Comparison of ENCODE assay signal across 26 cellular contexts in the genomic region with DNA sequence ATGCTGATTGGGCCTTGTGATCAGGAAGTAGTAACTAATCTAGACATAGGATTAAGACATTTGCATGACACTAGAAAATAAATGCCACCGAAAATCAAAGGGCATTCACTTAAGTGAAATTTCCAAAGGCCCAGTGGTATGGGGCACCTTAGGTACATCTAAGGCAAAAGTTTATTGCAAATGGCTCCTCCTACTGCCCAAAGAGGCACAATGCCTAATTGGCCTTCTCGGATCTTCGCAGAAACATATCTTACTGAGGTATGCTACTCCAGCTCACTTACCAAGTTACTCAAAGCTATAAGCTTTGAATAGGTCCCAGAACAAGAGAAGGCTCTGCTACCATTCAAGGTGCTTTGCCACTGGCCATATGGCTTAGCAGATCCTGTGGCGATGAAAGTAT.
DNase-seq lines count a peak whose midpoint lies in the region; ATAC-seq, FAIRE-seq and TF ChIP-seq lines count a peak whose summit lies in the region.
"Had no signal": no experiment of that assay in that cellular context is flagged by ENCODE, and none has a peak within 500 bp of the region (broad histone marks: within the 10 kb centered on the region; RNA-seq: fewer than 3 reads in every experiment).

No MANE protein-coding gene starts in this region.

- ATAC-seq in DND-41 (ENCODE audit: insufficient read depth, low read depth), result no peak
- ATAC-seq in HG02973 (IDR thresholded peaks at IDR 0.05; ENCODE audit: unreplicated experiment), result no peak
- ATAC-seq: activated CD8-positive, alpha-beta memory T cell treated with anti-CD3 and anti-CD28 coated beads, Interleukin-2, amount 10 ng/mL, durations not matched to agents 7 days and 5 days; left colon; Right ventricle myocardium inferior; sciatic nerve; stimulated activated memory B cell treated with anti-CD40 and anti-IgM and Interleukin-4, amounts not matched to agents 10 μg/mL and 1 μg/mL and 100 μg/mL, for 72 hours had no signal

- H3K4me3 ChIP-seq in DND-41 (ENCODE audit: low read depth in 1 of 2, low read length in 2 of 2), result no peak overlapping the region
- no peak overlapping the region for H3K4me3 ChIP-seq in KMS-11 (IDR thresholded peaks at IDR 0.05; ENCODE audit: insufficient read depth, low read depth, low read length)
- no peak overlapping the region for H3K4me3 ChIP-seq in WERI-Rb-1 (ENCODE audit: low read depth, low read length)
- H3K4me3 ChIP-seq in keratinocyte (ENCODE audit: control insufficient read depth in 2 of 3, extremely low read depth in 1 of 3, insufficient read depth in 2 of 3, low read depth in 1 of 3, low read length in 3 of 3), result no peak overlapping the region
- H3K4me3 ChIP-seq: BLaER1 had no signal

- H3K27me3 ChIP-seq in DND-41 (ENCODE audit: insufficient read depth, low read length, poor library complexity) (peaks cover 10% of the 10 kb centered on the region), KMS-11 (ENCODE audit: insufficient read depth, low read depth) (no peaks in the 10 kb centered on the region), WERI-Rb-1 (ENCODE audit: insufficient read depth, low read depth, severe bottlenecking) (peaks cover 3% of the 10 kb centered on the region), keratinocyte (ENCODE audit: control insufficient read depth, extremely low read depth, insufficient read depth, low read length) (peaks cover 17% of the 10 kb centered on the region)
- H3K27me3 ChIP-seq: BLaER1 had no signal

- H3K9ac ChIP-seq in DND-41 (ENCODE audit: low read depth, low read length) (no peak overlapping the region), KMS-11 (no peak overlapping the region), keratinocyte (ENCODE audit: control insufficient read depth, extremely low read depth, insufficient read depth, low read length) (no peak overlapping the region)
- H3K9ac ChIP-seq: BLaER1 had no signal

- TF ChIP-seq CTCF in DND-41 (IDR thresholded peaks at IDR 0.05; ENCODE audit: borderline replicate concordance, extremely low read depth, low read length, poor library complexity, severe bottlenecking) (peak; percentile 12), KMS-11 (conservative IDR thresholded peaks at IDR 0.05; ENCODE audit: low read depth, low read length) (0 out of 2 replicates have a peak, but pooled peaks have one; percentile 17), WERI-Rb-1 (IDR thresholded peaks at IDR 0.05; ENCODE audit: low read depth, low read length) (peak; percentile 32), keratinocyte (optimal IDR thresholded peaks at IDR 0.05 in 1 of 3, IDR thresholded peaks at IDR 0.05 in 1 of 3, conservative IDR thresholded peaks at IDR 0.05 in 1 of 3; ENCODE audit: extremely low read depth in 1 of 3, insufficient read depth in 2 of 3, low read length in 3 of 3) (peak in 2 of 3 experiments; percentile 14 to 21)

- no peaks in the 10 kb centered on the region for H3K79me2 ChIP-seq in DND-41 (ENCODE audit: insufficient read depth, low read length)
- no peaks in the 10 kb centered on the region for H3K79me2 ChIP-seq in KMS-11 (ENCODE audit: insufficient read depth, low read depth)
- no peaks in the 10 kb centered on the region for H3K79me2 ChIP-seq in keratinocyte (ENCODE audit: control insufficient read depth, insufficient read depth, low read length)

- H3K36me3 ChIP-seq in DND-41 (ENCODE audit: insufficient read depth, low read length), result no peaks in the 10 kb centered on the region
- no peaks in the 10 kb centered on the region for H3K36me3 ChIP-seq in KMS-11 (ENCODE audit: insufficient read depth)
- no peaks in the 10 kb centered on the region for H3K36me3 ChIP-seq in WERI-Rb-1
- no peaks in the 10 kb centered on the region for H3K36me3 ChIP-seq in keratinocyte (ENCODE audit: control insufficient read depth in 2 of 2, extremely low read depth in 1 of 2, insufficient read depth in 2 of 2, low read length in 2 of 2)
- H3K36me3 ChIP-seq: BLaER1 had no signal

- dilution Hi-C loops in keratinocyte (cut with MboI; ENCODE audit: extremely low pct_ligation_motif_present, low sequenced_read_pairs), result no loop called here

- H4K20me1 ChIP-seq in DND-41 (ENCODE audit: insufficient read depth, low read length) (no peaks in the 10 kb centered on the region), KMS-11 (ENCODE audit: insufficient read depth) (no peaks in the 10 kb centered on the region), keratinocyte (ENCODE audit: control insufficient read depth, extremely low read depth, insufficient read depth, low read length) (no peaks in the 10 kb centered on the region)
- H4K20me1 ChIP-seq: BLaER1 had no signal

- H3K4me2 ChIP-seq in DND-41 (ENCODE audit: insufficient read depth, low read length), result no peak overlapping the region
- no peak overlapping the region for H3K4me2 ChIP-seq in KMS-11
- H3K4me2 ChIP-seq in keratinocyte (ENCODE audit: control insufficient read depth, extremely low read depth, insufficient read depth, low read depth, low read length), result no peak overlapping the region
- H3K4me2 ChIP-seq: BLaER1 had no signal

- H2AFZ ChIP-seq in DND-41 (ENCODE audit: low read depth, low read length) (no peak overlapping the region), KMS-11 (ENCODE audit: low read depth) (no peak overlapping the region), keratinocyte (ENCODE audit: control insufficient read depth, low read length) (no peak overlapping the region)

- intact Hi-C loops in posterior vena cava (cut with DNase I), result no loop called here

- DNase-seq in DND-41 (no peak), WERI-Rb-1 (no peak), keratinocyte (ENCODE audit: low read depth, low spot score) (no peak), posterior vena cava (ENCODE audit: low spot score) (no peak), DMS153 treated with DMSO at 0.1 percent for 48 hours (lab: John Stamatoyannopoulos, UW; ENCODE audit: unreplicated experiment) (no peak), NCI-H2227 (lab: John Stamatoyannopoulos, UW; ENCODE audit: unreplicated experiment) (no peak)
- DNase-seq: activated CD8-positive, alpha-beta memory T cell treated with anti-CD3 and anti-CD28 coated beads, Interleukin-2, amount 10 ng/mL, durations not matched to agents 7 days and 5 days; activated T-cell treated with anti-CD3 and anti-CD28 coated beads, Interleukin-2, amount 50 U/mL, for 48 hours; DMS53; GDM1; head of caudate nucleus; Karpas-422; left colon; NCI-H1092; NCI-H187; NCI-H226; OCI-M1; stimulated activated CD4-positive, alpha-beta T cell treated with anti-CD3 and anti-CD28 coated beads, Interleukin-4, amount 100 ng/mL, for 4 hours; substantia nigra had no signal

- H3K4me1 ChIP-seq in DND-41 (ENCODE audit: insufficient read depth, low read length) (peaks cover 4% of the 10 kb centered on the region; the same call in 1 of the 2 replicates), KMS-11 (ENCODE audit: low read depth, poor library complexity, severe bottlenecking) (peaks cover 5% of the 10 kb centered on the region), keratinocyte (ENCODE audit: control insufficient read depth, extremely low read depth, insufficient read depth, low read length) (no peaks in the 10 kb centered on the region)

- FAIRE-seq in keratinocyte (lab: Jason Lieb, UNC), result no peak

- no peaks in the 10 kb centered on the region for H3K9me1 ChIP-seq in keratinocyte (ENCODE audit: control insufficient read depth, extremely low read depth, insufficient read depth, low read length)

- H3K27ac ChIP-seq in DND-41 (ENCODE audit: low read length) (no peak overlapping the region), KMS-11 (no peak overlapping the region), WERI-Rb-1 (no peak overlapping the region), keratinocyte (ENCODE audit: control insufficient read depth, insufficient read depth, low read length) (no peak overlapping the region)
- H3K27ac ChIP-seq: BLaER1, HL-60 had no signal

- no peaks in the 10 kb centered on the region for H3K9me3 ChIP-seq in DND-41 (ENCODE audit: insufficient read depth, low read length, severe bottlenecking)
- H3K9me3 ChIP-seq in WERI-Rb-1 (ENCODE audit: severe bottlenecking), result no peaks in the 10 kb centered on the region
- H3K9me3 ChIP-seq in keratinocyte (ENCODE audit: control insufficient read depth, low read depth, low read length), result no peaks in the 10 kb centered on the region
- H3K9me3 ChIP-seq: BLaER1 had no signal
